ENCODE assay signal across 1 cellular context in the genomic region with DNA sequence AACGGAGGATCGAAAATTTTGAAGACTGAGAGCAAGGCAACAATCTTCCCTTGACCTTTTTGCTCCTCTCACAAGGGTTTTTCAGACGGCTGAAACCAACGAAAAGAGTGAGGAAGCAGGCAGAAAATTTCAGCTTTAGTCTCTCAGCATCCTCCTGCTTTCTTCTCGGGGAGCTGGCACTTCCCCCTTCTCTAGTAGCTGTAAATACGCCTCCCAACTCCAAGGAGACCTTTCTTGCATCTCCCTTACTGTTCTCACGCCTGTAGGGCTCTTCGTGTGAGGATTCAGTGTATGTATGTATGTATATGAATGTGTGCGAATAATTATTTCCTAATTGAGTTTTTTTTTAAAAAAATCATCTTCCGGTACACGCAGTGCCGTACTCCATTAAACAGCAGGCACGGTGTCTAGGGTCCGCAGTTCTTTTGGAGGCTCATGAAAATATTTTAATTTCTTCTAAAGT.
TF ChIP-seq lines count a peak whose summit lies in the region.

No MANE protein-coding gene starts in this region.

TF ChIP-seq in liver, 16 proteins besides CTCF, POLR2A, EP300 and RAD21 (continued from another document):
- TF ChIP-seq, protein P1, sequence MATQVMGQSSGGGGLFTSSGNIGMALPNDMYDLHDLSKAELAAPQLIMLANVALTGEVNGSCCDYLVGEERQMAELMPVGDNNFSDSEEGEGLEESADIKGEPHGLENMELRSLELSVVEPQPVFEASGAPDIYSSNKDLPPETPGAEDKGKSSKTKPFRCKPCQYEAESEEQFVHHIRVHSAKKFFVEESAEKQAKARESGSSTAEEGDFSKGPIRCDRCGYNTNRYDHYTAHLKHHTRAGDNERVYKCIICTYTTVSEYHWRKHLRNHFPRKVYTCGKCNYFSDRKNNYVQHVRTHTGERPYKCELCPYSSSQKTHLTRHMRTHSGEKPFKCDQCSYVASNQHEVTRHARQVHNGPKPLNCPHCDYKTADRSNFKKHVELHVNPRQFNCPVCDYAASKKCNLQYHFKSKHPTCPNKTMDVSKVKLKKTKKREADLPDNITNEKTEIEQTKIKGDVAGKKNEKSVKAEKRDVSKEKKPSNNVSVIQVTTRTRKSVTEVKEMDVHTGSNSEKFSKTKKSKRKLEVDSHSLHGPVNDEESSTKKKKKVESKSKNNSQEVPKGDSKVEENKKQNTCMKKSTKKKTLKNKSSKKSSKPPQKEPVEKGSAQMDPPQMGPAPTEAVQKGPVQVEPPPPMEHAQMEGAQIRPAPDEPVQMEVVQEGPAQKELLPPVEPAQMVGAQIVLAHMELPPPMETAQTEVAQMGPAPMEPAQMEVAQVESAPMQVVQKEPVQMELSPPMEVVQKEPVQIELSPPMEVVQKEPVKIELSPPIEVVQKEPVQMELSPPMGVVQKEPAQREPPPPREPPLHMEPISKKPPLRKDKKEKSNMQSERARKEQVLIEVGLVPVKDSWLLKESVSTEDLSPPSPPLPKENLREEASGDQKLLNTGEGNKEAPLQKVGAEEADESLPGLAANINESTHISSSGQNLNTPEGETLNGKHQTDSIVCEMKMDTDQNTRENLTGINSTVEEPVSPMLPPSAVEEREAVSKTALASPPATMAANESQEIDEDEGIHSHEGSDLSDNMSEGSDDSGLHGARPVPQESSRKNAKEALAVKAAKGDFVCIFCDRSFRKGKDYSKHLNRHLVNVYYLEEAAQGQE (IDR thresholded peaks at IDR 0.05) = no peak
- peak; percentile 3 for TF ChIP-seq SP1 (IDR thresholded peaks at IDR 0.05)
- TF ChIP-seq HNF4G (IDR thresholded peaks at IDR 0.05) = no peak
- TF ChIP-seq YY1 (IDR thresholded peaks at IDR 0.05) = peak; percentile 90
- no peak for TF ChIP-seq NR2F2 (IDR thresholded peaks at IDR 0.05)
- no peak for TF ChIP-seq GABPA (IDR thresholded peaks at IDR 0.05 in 1 of 2, conservative IDR thresholded peaks at IDR 0.05 in 1 of 2)
- no peak for TF ChIP-seq FOXA2 (IDR thresholded peaks at IDR 0.05)
- peak; percentile 13 for TF ChIP-seq TAF1 (conservative IDR thresholded peaks at IDR 0.05)
- no peak for TF ChIP-seq EGR1 (IDR thresholded peaks at IDR 0.05; ENCODE audit: low read depth in 2 of 2)
- no peak for TF ChIP-seq RXRA (IDR thresholded peaks at IDR 0.05)
- TF ChIP-seq, protein P2, sequence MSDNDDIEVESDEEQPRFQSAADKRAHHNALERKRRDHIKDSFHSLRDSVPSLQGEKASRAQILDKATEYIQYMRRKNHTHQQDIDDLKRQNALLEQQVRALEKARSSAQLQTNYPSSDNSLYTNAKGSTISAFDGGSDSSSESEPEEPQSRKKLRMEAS (IDR thresholded peaks at IDR 0.05) = no peak
TF ChIP-seq in liver: peak in this region for 3.
